Comparison of ENCODE assay signal across 1 cellular context in genomic region chr5:76729373-76730290, GRCh38.
A peak's percentile ranks its signal among the peaks of the same experiment; 100 is the strongest.
TF ChIP-seq lines count a peak whose summit lies in the region.

No MANE protein-coding gene starts in this region.

TF ChIP-seq in K562, 482 proteins besides CTCF, POLR2A, EP300 and RAD21 (continued from another document):
- TF ChIP-seq CBX3 (IDR thresholded peaks at IDR 0.05; ENCODE audit: borderline replicate concordance in 1 of 2, low read length in 2 of 2) (peak in 1 of 2 experiments; percentile 29; a peak in 1 of 3 replicates), MTF1 (CRISPR knock-in tag; IDR thresholded peaks at IDR 0.05; ENCODE audit: borderline replicate concordance) (no peak), RBM25 (IDR thresholded peaks at IDR 0.05; ENCODE audit: low read depth, low read length, severe bottlenecking) (peak; percentile 26)
